ENCODE assay signal across 22 cellular contexts in genomic region chr9:93655621-93656425, GRCh38.
DNase-seq lines count a peak whose midpoint lies in the region; ATAC-seq and TF ChIP-seq lines count a peak whose summit lies in the region.
"Had no signal": no experiment of that assay in that cellular context is flagged by ENCODE, and none has a peak within 500 bp of the region (broad histone marks: within the 10 kb centered on the region; RNA-seq: fewer than 3 reads in every experiment).

No MANE protein-coding gene starts in this region.

- no peaks in the 10 kb centered on the region for H4K20me1 ChIP-seq in neural progenitor cell (ENCODE audit: low read depth)

- no peak for TF ChIP-seq EP300 in sigmoid colon (IDR thresholded peaks at IDR 0.05)

- H3K9ac ChIP-seq in neural progenitor cell, result no peak overlapping the region
- H3K9ac ChIP-seq: parathyroid adenoma had no signal

- no peaks in the 10 kb centered on the region for H3K9me3 ChIP-seq in left lung
- H3K9me3 ChIP-seq in sigmoid colon, result no peaks in the 10 kb centered on the region
- H3K9me3 ChIP-seq in neural progenitor cell (ENCODE audit: low read depth), result no peaks in the 10 kb centered on the region

- no peaks in the 10 kb centered on the region for H3K79me2 ChIP-seq in neural progenitor cell (ENCODE audit: low read depth)
- H3K79me2 ChIP-seq: parathyroid adenoma had no signal

- intact Hi-C loops in left lung (cut with DNase I) (no loop called here), sigmoid colon (cut with DNase I) (no loop called here)

- H3K36me3 ChIP-seq in left lung (peaks cover 0 to 98% of the 10 kb centered on the region in 2 donors), sigmoid colon (peaks cover 8 to 97% (median 58%) of the 10 kb centered on the region in 4 donors), neural progenitor cell (no peaks in the 10 kb centered on the region)

- H3K27me3 Mint-ChIP-seq in chondrocyte (ENCODE audit: low read depth) (no peaks in the 10 kb centered on the region), neural progenitor cell (ENCODE audit: insufficient read depth, low read depth) (peaks cover 6% of the 10 kb centered on the region)
- H3K27me3 Mint-ChIP-seq: CD4-positive, CD25-positive, alpha-beta regulatory T cell had no signal

- no peaks in the 10 kb centered on the region for H3F3A ChIP-seq in neural progenitor cell (ENCODE audit: low read depth)

- 95 to 96% methylated on average over 22 of the region's 22 CpGs for WGBS in sigmoid colon, 2 donors

- H2AFZ ChIP-seq in neural progenitor cell (replicated peaks), result no peak overlapping the region
- H2AFZ ChIP-seq: parathyroid adenoma had no signal

- no peak overlapping the region for H3K4me3 Mint-ChIP-seq in chondrocyte (ENCODE audit: unreplicated experiment)
- H3K4me3 Mint-ChIP-seq in neural progenitor cell, result no peak overlapping the region
- H3K4me3 Mint-ChIP-seq: CD4-positive, CD25-positive, alpha-beta regulatory T cell; nephron progenitor cell had no signal

- H3K4me1 Mint-ChIP-seq in chondrocyte (ENCODE audit: low read depth), result no peaks in the 10 kb centered on the region
- H3K4me1 Mint-ChIP-seq in neural progenitor cell, result no peaks in the 10 kb centered on the region
- H3K4me1 Mint-ChIP-seq: CD4-positive, CD25-positive, alpha-beta regulatory T cell; nephron progenitor cell had no signal

- H3K4me3 ChIP-seq in left lung (no peak overlapping the region), sigmoid colon (no peak overlapping the region), neural progenitor cell (no peak overlapping the region)
- H3K4me3 ChIP-seq: GM12878 had no signal

- H3K9me3 Mint-ChIP-seq in chondrocyte (ENCODE audit: low read depth) (no peaks in the 10 kb centered on the region), neural progenitor cell (no peaks in the 10 kb centered on the region)
- H3K9me3 Mint-ChIP-seq: CD4-positive, CD25-positive, alpha-beta regulatory T cell; nephron progenitor cell had no signal

- peak; percentile 41 for DNase-seq in activated effector memory CD4-positive, alpha-beta T cell treated with anti-CD3 and anti-CD28 coated beads, Interleukin-2, amount 50 U/mL, for 16 hours
- no peak for DNase-seq in activated effector memory CD4-positive, alpha-beta T cell treated with Interleukin-2 at 50 U/mL for 16 hours
- DNase-seq in chondrocyte (ENCODE audit: low spot score), result peak; percentile 81
- peak; percentile 24 to 65 for DNase-seq in left lung
- peak; percentile 62 for DNase-seq in sigmoid colon
- no peak for DNase-seq in neural progenitor cell (ENCODE audit: low spot score)
- no peak for DNase-seq in medulla oblongata (ENCODE audit: extremely low spot score)
- DNase-seq in NCI-H1417 (lab: John Stamatoyannopoulos, UW), result no peak
- DNase-seq: 8988T; activated CD4-positive, alpha-beta T cell treated with anti-CD3 and anti-CD28 coated beads for 4 hours; activated T-cell treated with anti-CD3 and anti-CD28 coated beads, Interleukin-2, amount 50 U/mL, for 1 hour; CD4-positive, CD25-positive, alpha-beta regulatory T cell; hippocampal formation; Karpas-422; NCI-H1436 treated with DMSO at 0.1 percent for 48 hours; NCI-H2107; NCI-H82; nephron progenitor cell; stimulated activated naive CD8-positive, alpha-beta T cell treated with anti-CD3 and anti-CD28 coated beads, Interleukin-15, Interleukin-2, amounts not matched to agents 100 U/mL and 50 U/mL, for 24 hours had no signal

- H3K36me3 Mint-ChIP-seq in chondrocyte (ENCODE audit: low read depth) (peaks cover 24% of the 10 kb centered on the region), neural progenitor cell (peaks cover 22% of the 10 kb centered on the region)

- TF ChIP-seq CTCF in chondrocyte (IDR thresholded peaks at IDR 0.05) (no peak), left lung (IDR thresholded peaks at IDR 0.05) (no peak), sigmoid colon (IDR thresholded peaks at IDR 0.05) (no peak), neural progenitor cell (IDR thresholded peaks at IDR 0.05) (no peak)

- H3K27me3 ChIP-seq in left lung (no peaks in the 10 kb centered on the region), sigmoid colon (no peaks in the 10 kb centered on the region), neural progenitor cell (no peaks in the 10 kb centered on the region)

- no peak for TF ChIP-seq POLR2A in sigmoid colon (IDR thresholded peaks at IDR 0.05)

- H3K4me2 ChIP-seq in neural progenitor cell, result no peak overlapping the region

- no peak for ATAC-seq in left lung
- ATAC-seq: GM12878; stimulated activated naive CD8-positive, alpha-beta T cell treated with anti-CD3 and anti-CD28 coated beads, Interleukin-15, Interleukin-2, amounts not matched to agents 100 U/mL and 50 U/mL, for 24 hours had no signal

- H3K4me1 ChIP-seq in left lung (no peaks in the 10 kb centered on the region), sigmoid colon (no peaks in the 10 kb centered on the region), neural progenitor cell (no peaks in the 10 kb centered on the region)
- H3K4me1 ChIP-seq: parathyroid adenoma had no signal

- H3K27ac Mint-ChIP-seq in chondrocyte (ENCODE audit: unreplicated experiment) (no peak overlapping the region), neural progenitor cell (no peak overlapping the region)
- H3K27ac Mint-ChIP-seq: CD4-positive, CD25-positive, alpha-beta regulatory T cell; nephron progenitor cell had no signal

- no peak overlapping the region for H3K27ac ChIP-seq in left lung
- no peak overlapping the region for H3K27ac ChIP-seq in sigmoid colon
- no peak overlapping the region for H3K27ac ChIP-seq in neural progenitor cell
- H3K27ac ChIP-seq: HL-60, parathyroid adenoma had no signal

Comparison
In these comparisons a context has a peak if more than half of its experiments do, and no peak if none do; other contexts are left out.
1. DNase-seq: peak in activated effector memory CD4-positive, alpha-beta T cell treated with anti-CD3 and anti-CD28 coated beads, Interleukin-2, amount 50 U/mL, for 16 hours (single experiment), chondrocyte (single experiment), left lung (2 of 2) and sigmoid colon (single experiment); none in activated effector memory CD4-positive, alpha-beta T cell treated with Interleukin-2 at 50 U/mL for 16 hours (single experiment), neural progenitor cell (single experiment), medulla oblongata (single experiment) and NCI-H1417 (0 of 3).